ENCODE assay signal across 8 cellular contexts in genomic region chr1:17406760-17407475, GRCh38. TPM values are rescaled to one million over a fixed set of nuclear protein-coding genes. Genes with fewer than 3 reads are reported as not detected.
"Had no signal": no experiment of that assay in that cellular context is flagged by ENCODE, and none has a peak within 500 bp of the region (broad histone marks: within the 10 kb centered on the region; RNA-seq: fewer than 3 reads in every experiment).

No MANE protein-coding gene starts in this region.

RNA-seq across cellular contexts. Expression of gene PADI6, which starts 34.9 kb away (rescaled TPM):
- total RNA-seq: activated CD8-positive, alpha-beta memory T cell treated with anti-CD3 and anti-CD28 coated beads, Interleukin-2, amount 10 ng/mL, durations not matched to agents 7 days and 5 days; activated naive CD8-positive, alpha-beta T cell treated with anti-CD3 and anti-CD28 coated beads, Interleukin-2, amount 10 ng/mL, durations not matched to agents 7 days and 5 days; ascending aorta; LHCN-M2; PC-3; Peyer's patch; Right ventricle myocardium superior had no signal
- polyA plus RNA-seq: adipose tissue had no signal
